In the genomic region with DNA sequence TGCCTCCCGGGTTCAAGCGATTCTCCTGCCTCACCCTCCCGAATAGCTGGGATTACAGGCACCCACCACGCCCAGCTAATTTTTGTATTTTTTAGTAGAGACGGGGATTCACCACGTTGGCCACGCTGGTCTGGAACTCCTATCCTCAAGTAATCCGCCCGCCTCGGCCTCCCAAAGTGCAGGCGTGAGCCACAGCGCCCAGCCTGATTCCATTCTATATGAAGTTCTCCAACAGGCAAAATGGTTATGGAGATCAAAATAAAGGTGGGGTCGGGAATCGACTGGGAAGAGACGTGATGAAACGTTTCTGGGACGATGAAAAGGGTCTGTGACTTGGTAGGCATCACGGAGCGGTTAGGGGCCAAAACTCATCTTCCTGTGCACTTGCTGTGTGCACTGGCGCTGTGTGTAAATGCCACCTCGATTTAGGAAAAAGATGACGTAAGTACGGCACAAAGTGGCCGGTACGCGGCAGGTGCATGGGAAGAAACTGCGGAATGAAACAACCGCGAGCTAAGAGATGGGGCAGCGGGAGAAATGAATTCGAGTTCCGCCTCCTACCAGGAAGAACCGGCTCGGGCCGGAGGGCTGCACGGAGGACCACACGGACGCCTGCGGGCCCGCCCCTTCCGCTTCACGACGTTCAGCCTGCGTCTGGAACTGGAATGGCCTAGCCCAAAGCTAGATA, we compare ENCODE assay signal across 8 cellular contexts. TPM values are rescaled to one million over a fixed set of nuclear protein-coding genes. Genes with fewer than 3 reads are reported as not detected.
A peak's percentile ranks its signal among the peaks of the same experiment; 100 is the strongest.
DNase-seq lines count a peak whose midpoint lies in the region; ATAC-seq and TF ChIP-seq lines count a peak whose summit lies in the region.

No MANE protein-coding gene starts in this region.

- no peaks in the 10 kb centered on the region for H3K9me3 Mint-ChIP-seq in dendritic cell treated with granulocyte-macrophage colony-stimulating factor and Interleukin-4, amounts not matched to agents 40 ng/mL and 50 ng/mL, for 4 days

- H3K27ac Mint-ChIP-seq in dendritic cell treated with granulocyte-macrophage colony-stimulating factor and Interleukin-4, amounts not matched to agents 40 ng/mL and 50 ng/mL, for 4 days: peak overlapping the region; percentile 98

- TF ChIP-seq RAD21 in liver (IDR thresholded peaks at IDR 0.05): peak in 1 of 2 donors; percentile 40

- H3K36me3 ChIP-seq in liver (ENCODE audit: control insufficient read depth in 4 of 4, insufficient read depth in 3 of 4, low read depth in 1 of 4, low read length in 3 of 4): no peaks in the 10 kb centered on the region

- TF ChIP-seq POLR2A in GM18951 (IDR thresholded peaks at IDR 0.05; ENCODE audit: extremely low read depth, insufficient read depth, insufficient read length): peak; percentile 71

- peak overlapping the region; percentile 93 for H3K9ac ChIP-seq in liver (ENCODE audit: low read depth in 1 of 2, low read length in 2 of 2)

- peaks cover 47% of the 10 kb centered on the region for H3K4me1 Mint-ChIP-seq in dendritic cell treated with granulocyte-macrophage colony-stimulating factor and Interleukin-4, amounts not matched to agents 40 ng/mL and 50 ng/mL, for 4 days (ENCODE audit: low read depth)

- ATAC-seq in HG03342 (IDR thresholded peaks at IDR 0.05; ENCODE audit: unreplicated experiment): peak; percentile 53

- peak; percentile 89 for DNase-seq in AG09319 (ENCODE audit: extremely low read depth, low read depth)
- peak; percentile 33 for DNase-seq in NCI-H524 treated with DMSO at 0.1 percent for 48 hours (lab: John Stamatoyannopoulos, UW)
- peak; percentile 76 to 87 for DNase-seq in activated CD4-positive, alpha-beta T cell treated with anti-CD3 and anti-CD28 coated beads, Interleukin-2, amount 50 U/mL, for 24 hours (ENCODE audit: low read depth in 1 of 2, low spot score in 1 of 2)
- peak; percentile 88 for DNase-seq in stimulated activated CD4-positive, alpha-beta T cell treated with anti-CD3 and anti-CD28 coated beads, Interleukin-4, amount 100 ng/mL, for 1 hour

- H3K27me3 ChIP-seq in liver (ENCODE audit: control insufficient read depth in 4 of 4, insufficient read depth in 4 of 4, low read length in 3 of 4): no peaks in the 10 kb centered on the region

- peak overlapping the region; percentile 93 to 98 for H3K27ac ChIP-seq in liver (ENCODE audit: low read depth in 1 of 2, low read length in 2 of 2)

- no peak for TF ChIP-seq CTCF in AG09319 (IDR thresholded peaks at IDR 0.05; ENCODE audit: low read depth, low read length)
- TF ChIP-seq CTCF in liver (IDR thresholded peaks at IDR 0.05; ENCODE audit: low read depth, low read length, missing input control): no peak

- H3K36me3 Mint-ChIP-seq in dendritic cell treated with granulocyte-macrophage colony-stimulating factor and Interleukin-4, amounts not matched to agents 40 ng/mL and 50 ng/mL, for 4 days (ENCODE audit: low read depth): peaks cover 70% of the 10 kb centered on the region

- WGBS in liver: 5% methylated on average over 44 of the region's 44 CpGs

- H3K4me1 ChIP-seq in liver (ENCODE audit: control insufficient read depth in 4 of 4, insufficient read depth in 4 of 4, low read length in 3 of 4): peaks cover 4 to 31% (median 24%) of the 10 kb centered on the region in 4 donors

- H3K9me3 ChIP-seq in liver (ENCODE audit: control insufficient read depth in 4 of 4, low read length in 3 of 4): no peaks in the 10 kb centered on the region

- H3K4me3 Mint-ChIP-seq in dendritic cell treated with granulocyte-macrophage colony-stimulating factor and Interleukin-4, amounts not matched to agents 40 ng/mL and 50 ng/mL, for 4 days: peak overlapping the region; percentile 98

- in situ Hi-C loops in GM18951 (cut with MboI; ENCODE audit: low sequenced_read_pairs, unreplicated experiment): no loop called here

- no peaks in the 10 kb centered on the region for H3K27me3 Mint-ChIP-seq in dendritic cell treated with granulocyte-macrophage colony-stimulating factor and Interleukin-4, amounts not matched to agents 40 ng/mL and 50 ng/mL, for 4 days

- intact Hi-C loops in dendritic cell treated with granulocyte-macrophage colony-stimulating factor and Interleukin-4, amounts not matched to agents 40 ng/mL and 50 ng/mL, for 4 days (cut with micrococcal nuclease): loop anchor here (1.0 to 5.0 kb wide), 2 partner anchors 53 to 113 kb away; no protein-coding TSS in a partner anchor

- H3K4me3 ChIP-seq in liver (ENCODE audit: low read depth in 1 of 3, low read length in 3 of 3): peak overlapping the region; percentile 84 to 100 (median 85)

TF ChIP-seq in liver, 16 proteins besides CTCF, POLR2A, EP300 and RAD21:
- TF ChIP-seq, protein P1, sequence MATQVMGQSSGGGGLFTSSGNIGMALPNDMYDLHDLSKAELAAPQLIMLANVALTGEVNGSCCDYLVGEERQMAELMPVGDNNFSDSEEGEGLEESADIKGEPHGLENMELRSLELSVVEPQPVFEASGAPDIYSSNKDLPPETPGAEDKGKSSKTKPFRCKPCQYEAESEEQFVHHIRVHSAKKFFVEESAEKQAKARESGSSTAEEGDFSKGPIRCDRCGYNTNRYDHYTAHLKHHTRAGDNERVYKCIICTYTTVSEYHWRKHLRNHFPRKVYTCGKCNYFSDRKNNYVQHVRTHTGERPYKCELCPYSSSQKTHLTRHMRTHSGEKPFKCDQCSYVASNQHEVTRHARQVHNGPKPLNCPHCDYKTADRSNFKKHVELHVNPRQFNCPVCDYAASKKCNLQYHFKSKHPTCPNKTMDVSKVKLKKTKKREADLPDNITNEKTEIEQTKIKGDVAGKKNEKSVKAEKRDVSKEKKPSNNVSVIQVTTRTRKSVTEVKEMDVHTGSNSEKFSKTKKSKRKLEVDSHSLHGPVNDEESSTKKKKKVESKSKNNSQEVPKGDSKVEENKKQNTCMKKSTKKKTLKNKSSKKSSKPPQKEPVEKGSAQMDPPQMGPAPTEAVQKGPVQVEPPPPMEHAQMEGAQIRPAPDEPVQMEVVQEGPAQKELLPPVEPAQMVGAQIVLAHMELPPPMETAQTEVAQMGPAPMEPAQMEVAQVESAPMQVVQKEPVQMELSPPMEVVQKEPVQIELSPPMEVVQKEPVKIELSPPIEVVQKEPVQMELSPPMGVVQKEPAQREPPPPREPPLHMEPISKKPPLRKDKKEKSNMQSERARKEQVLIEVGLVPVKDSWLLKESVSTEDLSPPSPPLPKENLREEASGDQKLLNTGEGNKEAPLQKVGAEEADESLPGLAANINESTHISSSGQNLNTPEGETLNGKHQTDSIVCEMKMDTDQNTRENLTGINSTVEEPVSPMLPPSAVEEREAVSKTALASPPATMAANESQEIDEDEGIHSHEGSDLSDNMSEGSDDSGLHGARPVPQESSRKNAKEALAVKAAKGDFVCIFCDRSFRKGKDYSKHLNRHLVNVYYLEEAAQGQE (IDR thresholded peaks at IDR 0.05): peak; percentile 69
- TF ChIP-seq NR2F2 (IDR thresholded peaks at IDR 0.05) (peak; percentile 18), GABPA (IDR thresholded peaks at IDR 0.05 in 1 of 2, conservative IDR thresholded peaks at IDR 0.05 in 1 of 2) (peak; percentile 56 to 86), SP1 (IDR thresholded peaks at IDR 0.05) (peak; percentile 38), TAF1 (conservative IDR thresholded peaks at IDR 0.05) (no peak), HNF4A (conservative IDR thresholded peaks at IDR 0.05) (peak in 1 of 2 donors; percentile 3), JUND (IDR thresholded peaks at IDR 0.05) (no peak), EGR1 (IDR thresholded peaks at IDR 0.05; ENCODE audit: low read depth in 2 of 2) (no peak), HNF4G (IDR thresholded peaks at IDR 0.05) (no peak), YY1 (IDR thresholded peaks at IDR 0.05) (no peak), RXRA (IDR thresholded peaks at IDR 0.05) (peak in 1 of 2 donors; percentile 32)
- TF ChIP-seq, protein P2, sequence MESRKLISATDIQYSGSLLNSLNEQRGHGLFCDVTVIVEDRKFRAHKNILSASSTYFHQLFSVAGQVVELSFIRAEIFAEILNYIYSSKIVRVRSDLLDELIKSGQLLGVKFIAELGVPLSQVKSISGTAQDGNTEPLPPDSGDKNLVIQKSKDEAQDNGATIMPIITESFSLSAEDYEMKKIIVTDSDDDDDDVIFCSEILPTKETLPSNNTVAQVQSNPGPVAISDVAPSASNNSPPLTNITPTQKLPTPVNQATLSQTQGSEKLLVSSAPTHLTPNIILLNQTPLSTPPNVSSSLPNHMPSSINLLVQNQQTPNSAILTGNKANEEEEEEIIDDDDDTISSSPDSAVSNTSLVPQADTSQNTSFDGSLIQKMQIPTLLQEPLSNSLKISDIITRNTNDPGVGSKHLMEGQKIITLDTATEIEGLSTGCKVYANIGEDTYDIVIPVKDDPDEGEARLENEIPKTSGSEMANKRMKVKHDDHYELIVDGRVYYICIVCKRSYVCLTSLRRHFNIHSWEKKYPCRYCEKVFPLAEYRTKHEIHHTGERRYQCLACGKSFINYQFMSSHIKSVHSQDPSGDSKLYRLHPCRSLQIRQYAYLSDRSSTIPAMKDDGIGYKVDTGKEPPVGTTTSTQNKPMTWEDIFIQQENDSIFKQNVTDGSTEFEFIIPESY (IDR thresholded peaks at IDR 0.05): peak; percentile 82
- TF ChIP-seq, protein P3, sequence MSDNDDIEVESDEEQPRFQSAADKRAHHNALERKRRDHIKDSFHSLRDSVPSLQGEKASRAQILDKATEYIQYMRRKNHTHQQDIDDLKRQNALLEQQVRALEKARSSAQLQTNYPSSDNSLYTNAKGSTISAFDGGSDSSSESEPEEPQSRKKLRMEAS (IDR thresholded peaks at IDR 0.05): no peak

RNA-seq across cellular contexts. Expression of a gene that starts 1.6 kb away (rescaled TPM):
- total RNA-seq in liver: 10 to 100 TPM; 12.3 to 18.4 TPM
- 10 to 100 TPM in 1 of 2 donors, 1 to 10 TPM in 1; 8.3 to 13.0 TPM for polyA plus RNA-seq in liver

RNA-seq across cellular contexts. Expression of a gene that starts 2.6 kb away (rescaled TPM):
- total RNA-seq in liver: 1 to 10 TPM; 1.8 to 3.3 TPM
- 1 to 10 TPM; 2.3 to 3.0 TPM for polyA plus RNA-seq in liver

RNA-seq across cellular contexts. Expression of a gene that starts 19.3 kb away (rescaled TPM):
- total RNA-seq in liver: under 1 TPM; 0.33 to 0.50 TPM
- under 1 TPM; 0.19 to 0.80 TPM for polyA plus RNA-seq in liver

RNA-seq across cellular contexts. Expression of a gene that starts 31.9 kb away (rescaled TPM):
- under 1 TPM; under 0.01 to 0.25 TPM for total RNA-seq in liver
- polyA plus RNA-seq in liver: under 1 TPM; 0.03 to 0.07 TPM

RNA-seq across cellular contexts. Expression of a gene that starts 35.0 kb away (rescaled TPM):
- total RNA-seq in liver: 1 to 10 TPM in 1 of 2 donors, under 1 TPM in 1; 0.33 to 8.3 TPM
- polyA plus RNA-seq in liver: 1 to 10 TPM in 1 of 2 donors, under 1 TPM in 1; 0.53 to 3.4 TPM

Comparison
In these comparisons a context has a peak if more than half of its experiments do, and no peak if none do; other contexts are left out.
1. Peak in every context shown above with its lines: DNase-seq, ATAC-seq, H3K4me3 ChIP-seq and H3K27ac ChIP-seq.
2. DNase-seq: peak in every context shown above with its lines; median percentile 89 in AG09319; 88 in stimulated activated CD4-positive, alpha-beta T cell treated with anti-CD3 and anti-CD28 coated beads, Interleukin-4, amount 100 ng/mL, for 1 hour; 82 in activated CD4-positive, alpha-beta T cell treated with anti-CD3 and anti-CD28 coated beads, Interleukin-2, amount 50 U/mL, for 24 hours; 33 in NCI-H524 treated with DMSO at 0.1 percent for 48 hours.